19 cellular contexts compared by ENCODE assay signal in genomic region chr14:54048736-54049135, GRCh38.
"Had no signal": no experiment of that assay in that cellular context is flagged by ENCODE, and none has a peak within 500 bp of the region (broad histone marks: within the 10 kb centered on the region; RNA-seq: fewer than 3 reads in every experiment).

No MANE protein-coding gene starts in this region.

- H3K36me3 ChIP-seq: esophagus squamous epithelium, left lung, prostate gland, tibial nerve, uterus, WERI-Rb-1 had no signal

- H3K36me3 Mint-ChIP-seq: activated naive CD8-positive, alpha-beta T cell; naive thymus-derived CD4-positive, alpha-beta T cell had no signal

- ATAC-seq: left lung; naive thymus-derived CD4-positive, alpha-beta T cell; right cardiac atrium; stimulated activated naive CD8-positive, alpha-beta T cell treated with anti-CD3 and anti-CD28 coated beads, Interleukin-15, Interleukin-2, amounts not matched to agents 100 U/mL and 50 U/mL, for 24 hours had no signal

- FAIRE-seq: bronchial epithelial cell, endothelial cell of umbilical vein had no signal

- H3K27ac ChIP-seq: esophagus squamous epithelium, left lung, prostate gland, tibial nerve, uterus, WERI-Rb-1 had no signal

- H3K27me3 ChIP-seq: esophagus squamous epithelium, left lung, tibial nerve, uterus had no signal

- H3K9me3 ChIP-seq: esophagus squamous epithelium, left lung, prostate gland, tibial nerve, uterus had no signal

- H3K4me1 ChIP-seq: esophagus squamous epithelium, left lung, prostate gland, tibial nerve, uterus had no signal

- H3K27me3 Mint-ChIP-seq: dendritic cell treated with granulocyte-macrophage colony-stimulating factor and Interleukin-4, amounts not matched to agents 40 ng/mL and 50 ng/mL, for 4 days had no signal

- DNase-seq: activated CD4-positive, alpha-beta T cell treated with anti-CD3 and anti-CD28 coated beads for 1 hour; activated T-cell treated with anti-CD3 and anti-CD28 coated beads for 4 hours; cerebellar nuclear complex; effector CD8-positive, alpha-beta T cell; esophagus squamous epithelium; naive thymus-derived CD4-positive, alpha-beta T cell; stimulated activated naive CD8-positive, alpha-beta T cell treated with anti-CD3 and anti-CD28 coated beads, Interleukin-15, Interleukin-2, amounts not matched to agents 100 U/mL and 50 U/mL, for 24 hours; uterus; WERI-Rb-1 had no signal

- H3K4me3 ChIP-seq: esophagus squamous epithelium, left lung, prostate gland, tibial nerve, uterus had no signal

- H3K9me3 Mint-ChIP-seq: activated T-helper 1 cell treated with anti-CD3 and anti-CD28 coated beads, Interleukin-12 subunit alpha, Interleukin-12 subunit beta, Interleukin-2, Interleukin-4 antibody, amounts not matched to agents 30 ng/mL and 10 ng/mL and 1 ng/mL, durations not matched to agents 14 hours and 24 hours and 36 hours; T-helper 1 cell treated with Interleukin-12 subunit alpha and Interleukin-12 subunit beta and Interleukin-4 antibody, amounts not matched to agents 30 μg/mL and 1 μg/mL, for 36 hours had no signal

- H3K4me3 Mint-ChIP-seq: activated naive CD8-positive, alpha-beta T cell; activated T-helper 1 cell treated with anti-CD3 and anti-CD28 coated beads, Interleukin-12 subunit alpha, Interleukin-12 subunit beta, Interleukin-2, Interleukin-4 antibody, amounts not matched to agents 30 ng/mL and 10 ng/mL and 1 ng/mL, durations not matched to agents 14 hours and 24 hours and 36 hours; dendritic cell treated with granulocyte-macrophage colony-stimulating factor and Interleukin-4, amounts not matched to agents 40 ng/mL and 50 ng/mL, for 4 days; naive thymus-derived CD4-positive, alpha-beta T cell; T-helper 1 cell treated with Interleukin-12 subunit alpha and Interleukin-12 subunit beta and Interleukin-4 antibody, amounts not matched to agents 30 μg/mL and 1 μg/mL, for 36 hours had no signal

- H3K4me1 Mint-ChIP-seq: naive thymus-derived CD4-positive, alpha-beta T cell had no signal

- H3K27ac Mint-ChIP-seq: activated naive CD8-positive, alpha-beta T cell; activated T-helper 1 cell treated with anti-CD3 and anti-CD28 coated beads, Interleukin-12 subunit alpha, Interleukin-12 subunit beta, Interleukin-2, Interleukin-4 antibody, amounts not matched to agents 30 ng/mL and 10 ng/mL and 1 ng/mL, durations not matched to agents 14 hours and 24 hours and 36 hours; dendritic cell treated with granulocyte-macrophage colony-stimulating factor and Interleukin-4, amounts not matched to agents 40 ng/mL and 50 ng/mL, for 4 days; naive thymus-derived CD4-positive, alpha-beta T cell; T-helper 1 cell treated with Interleukin-12 subunit alpha and Interleukin-12 subunit beta and Interleukin-4 antibody, amounts not matched to agents 30 μg/mL and 1 μg/mL, for 36 hours had no signal
